Comparison of ENCODE assay signal across 9 cellular contexts in the genomic region with DNA sequence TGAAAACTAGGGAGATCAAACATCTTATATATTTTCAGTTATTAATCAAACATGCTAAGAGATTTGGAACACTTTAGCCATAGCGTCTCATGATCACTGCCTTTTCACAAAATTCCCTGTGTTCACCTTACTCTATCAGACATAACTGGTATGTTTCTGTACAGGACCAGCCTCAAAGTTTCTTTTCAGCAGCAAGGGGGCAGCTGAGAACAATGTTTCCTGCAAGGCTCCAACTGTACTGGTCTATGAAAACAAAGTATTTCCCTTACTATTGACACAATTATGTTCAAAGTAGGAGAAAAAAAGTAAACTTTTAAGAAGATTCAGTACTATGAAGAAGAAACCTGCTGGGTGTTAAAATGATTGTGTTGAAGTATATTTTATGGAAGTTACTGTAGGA.
A peak's percentile ranks its signal among the peaks of the same experiment; 100 is the strongest.
DNase-seq lines count a peak whose midpoint lies in the region; ATAC-seq and TF ChIP-seq lines count a peak whose summit lies in the region.
"Had no signal": no experiment of that assay in that cellular context is flagged by ENCODE, and none has a peak within 500 bp of the region (broad histone marks: within the 10 kb centered on the region; RNA-seq: fewer than 3 reads in every experiment).

No MANE protein-coding gene starts in this region.

- no peak overlapping the region for H3K4me3 ChIP-seq in AG09309 (ENCODE audit: control insufficient read depth, low read depth, low read length)
- no peak overlapping the region for H3K4me3 ChIP-seq in effector memory CD4-positive, alpha-beta T cell (ENCODE audit: insufficient read depth, low read depth, low read length, poor library complexity, severe bottlenecking)

- H3K4me1 ChIP-seq in effector memory CD4-positive, alpha-beta T cell (ENCODE audit: control insufficient read depth, insufficient read depth, low read length, poor library complexity, severe bottlenecking), result no peaks in the 10 kb centered on the region

- no peak overlapping the region for H3K27ac ChIP-seq in effector memory CD4-positive, alpha-beta T cell (ENCODE audit: insufficient read depth, low read length, poor library complexity, severe bottlenecking)

- H3K36me3 ChIP-seq in effector memory CD4-positive, alpha-beta T cell (ENCODE audit: control insufficient read depth, insufficient read depth, low read length), result peaks cover 18% of the 10 kb centered on the region

- TF ChIP-seq CTCF in AG09309 (IDR thresholded peaks at IDR 0.05; ENCODE audit: control insufficient read depth, insufficient read depth, low read depth, low read length, missing control alignments), result peak; percentile 54

- ATAC-seq in HG03432 (IDR thresholded peaks at IDR 0.05; ENCODE audit: unreplicated experiment), result no peak
- no peak for ATAC-seq in HG03196 (IDR thresholded peaks at IDR 0.05; ENCODE audit: unreplicated experiment)

- H3K27me3 ChIP-seq in effector memory CD4-positive, alpha-beta T cell (replicated peaks; ENCODE audit: control insufficient read depth, insufficient read depth, low read length, poor library complexity, severe bottlenecking), result no peaks in the 10 kb centered on the region

- no peaks in the 10 kb centered on the region for H3K9me3 ChIP-seq in effector memory CD4-positive, alpha-beta T cell (ENCODE audit: control insufficient read depth, low read length)

- DNase-seq in AG09309 (ENCODE audit: low read depth), result no peak
- DNase-seq in HK-2 (ENCODE audit: unreplicated experiment), result peak; percentile 4
- DNase-seq in cerebellar cortex (ENCODE audit: low spot score), result peak; percentile 16
- DNase-seq in kidney glomerular epithelial cell (lab: John Stamatoyannopoulos, UW), result peak; percentile 51
- no peak for DNase-seq in OCI-M2 (lab: John Stamatoyannopoulos, UW; ENCODE audit: unreplicated experiment)
- DNase-seq in effector memory CD4-positive, alpha-beta T cell, result no peak
- DNase-seq: NK-92 treated with Interleukin-12 subunit alpha and Interleukin-12 subunit beta, amount 100 ng/mL, for 24 hours had no signal

Comparison
In these comparisons a context has a peak if more than half of its experiments do, and no peak if none do; other contexts are left out.
1. DNase-seq: peak in HK-2 (single experiment), cerebellar cortex (single experiment) and kidney glomerular epithelial cell (single experiment); none in AG09309 (single experiment), OCI-M2 (single experiment) and effector memory CD4-positive, alpha-beta T cell (0 of 3).